Comparison of ENCODE assay signal across 2 cellular contexts in the genomic region with DNA sequence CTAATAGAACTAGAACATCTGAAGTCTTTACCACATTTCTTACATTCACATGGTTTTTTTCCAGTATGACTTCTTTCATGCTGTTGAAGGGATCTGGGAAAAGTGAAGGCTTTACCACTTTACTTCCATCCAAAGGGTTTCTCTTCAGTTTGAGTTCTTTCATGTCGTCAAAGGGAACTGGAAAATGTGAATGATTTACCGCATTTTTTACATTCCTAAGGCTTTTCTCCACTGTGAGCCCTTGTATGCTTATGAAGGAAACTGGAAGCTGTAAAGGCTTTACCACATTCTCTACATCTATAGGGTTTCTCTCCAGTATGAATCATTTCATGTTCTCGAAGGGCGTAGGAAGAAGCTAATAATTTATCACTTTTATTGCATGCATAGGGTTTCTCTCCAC.
A peak's percentile ranks its signal among the peaks of the same experiment; 100 is the strongest.
TF ChIP-seq lines count a peak whose summit lies in the region.

No MANE protein-coding gene starts in this region.

TF ChIP-seq in GM23338, 12 proteins besides CTCF, POLR2A, EP300 and RAD21 (continued from another document):
- TF ChIP-seq, protein P1, sequence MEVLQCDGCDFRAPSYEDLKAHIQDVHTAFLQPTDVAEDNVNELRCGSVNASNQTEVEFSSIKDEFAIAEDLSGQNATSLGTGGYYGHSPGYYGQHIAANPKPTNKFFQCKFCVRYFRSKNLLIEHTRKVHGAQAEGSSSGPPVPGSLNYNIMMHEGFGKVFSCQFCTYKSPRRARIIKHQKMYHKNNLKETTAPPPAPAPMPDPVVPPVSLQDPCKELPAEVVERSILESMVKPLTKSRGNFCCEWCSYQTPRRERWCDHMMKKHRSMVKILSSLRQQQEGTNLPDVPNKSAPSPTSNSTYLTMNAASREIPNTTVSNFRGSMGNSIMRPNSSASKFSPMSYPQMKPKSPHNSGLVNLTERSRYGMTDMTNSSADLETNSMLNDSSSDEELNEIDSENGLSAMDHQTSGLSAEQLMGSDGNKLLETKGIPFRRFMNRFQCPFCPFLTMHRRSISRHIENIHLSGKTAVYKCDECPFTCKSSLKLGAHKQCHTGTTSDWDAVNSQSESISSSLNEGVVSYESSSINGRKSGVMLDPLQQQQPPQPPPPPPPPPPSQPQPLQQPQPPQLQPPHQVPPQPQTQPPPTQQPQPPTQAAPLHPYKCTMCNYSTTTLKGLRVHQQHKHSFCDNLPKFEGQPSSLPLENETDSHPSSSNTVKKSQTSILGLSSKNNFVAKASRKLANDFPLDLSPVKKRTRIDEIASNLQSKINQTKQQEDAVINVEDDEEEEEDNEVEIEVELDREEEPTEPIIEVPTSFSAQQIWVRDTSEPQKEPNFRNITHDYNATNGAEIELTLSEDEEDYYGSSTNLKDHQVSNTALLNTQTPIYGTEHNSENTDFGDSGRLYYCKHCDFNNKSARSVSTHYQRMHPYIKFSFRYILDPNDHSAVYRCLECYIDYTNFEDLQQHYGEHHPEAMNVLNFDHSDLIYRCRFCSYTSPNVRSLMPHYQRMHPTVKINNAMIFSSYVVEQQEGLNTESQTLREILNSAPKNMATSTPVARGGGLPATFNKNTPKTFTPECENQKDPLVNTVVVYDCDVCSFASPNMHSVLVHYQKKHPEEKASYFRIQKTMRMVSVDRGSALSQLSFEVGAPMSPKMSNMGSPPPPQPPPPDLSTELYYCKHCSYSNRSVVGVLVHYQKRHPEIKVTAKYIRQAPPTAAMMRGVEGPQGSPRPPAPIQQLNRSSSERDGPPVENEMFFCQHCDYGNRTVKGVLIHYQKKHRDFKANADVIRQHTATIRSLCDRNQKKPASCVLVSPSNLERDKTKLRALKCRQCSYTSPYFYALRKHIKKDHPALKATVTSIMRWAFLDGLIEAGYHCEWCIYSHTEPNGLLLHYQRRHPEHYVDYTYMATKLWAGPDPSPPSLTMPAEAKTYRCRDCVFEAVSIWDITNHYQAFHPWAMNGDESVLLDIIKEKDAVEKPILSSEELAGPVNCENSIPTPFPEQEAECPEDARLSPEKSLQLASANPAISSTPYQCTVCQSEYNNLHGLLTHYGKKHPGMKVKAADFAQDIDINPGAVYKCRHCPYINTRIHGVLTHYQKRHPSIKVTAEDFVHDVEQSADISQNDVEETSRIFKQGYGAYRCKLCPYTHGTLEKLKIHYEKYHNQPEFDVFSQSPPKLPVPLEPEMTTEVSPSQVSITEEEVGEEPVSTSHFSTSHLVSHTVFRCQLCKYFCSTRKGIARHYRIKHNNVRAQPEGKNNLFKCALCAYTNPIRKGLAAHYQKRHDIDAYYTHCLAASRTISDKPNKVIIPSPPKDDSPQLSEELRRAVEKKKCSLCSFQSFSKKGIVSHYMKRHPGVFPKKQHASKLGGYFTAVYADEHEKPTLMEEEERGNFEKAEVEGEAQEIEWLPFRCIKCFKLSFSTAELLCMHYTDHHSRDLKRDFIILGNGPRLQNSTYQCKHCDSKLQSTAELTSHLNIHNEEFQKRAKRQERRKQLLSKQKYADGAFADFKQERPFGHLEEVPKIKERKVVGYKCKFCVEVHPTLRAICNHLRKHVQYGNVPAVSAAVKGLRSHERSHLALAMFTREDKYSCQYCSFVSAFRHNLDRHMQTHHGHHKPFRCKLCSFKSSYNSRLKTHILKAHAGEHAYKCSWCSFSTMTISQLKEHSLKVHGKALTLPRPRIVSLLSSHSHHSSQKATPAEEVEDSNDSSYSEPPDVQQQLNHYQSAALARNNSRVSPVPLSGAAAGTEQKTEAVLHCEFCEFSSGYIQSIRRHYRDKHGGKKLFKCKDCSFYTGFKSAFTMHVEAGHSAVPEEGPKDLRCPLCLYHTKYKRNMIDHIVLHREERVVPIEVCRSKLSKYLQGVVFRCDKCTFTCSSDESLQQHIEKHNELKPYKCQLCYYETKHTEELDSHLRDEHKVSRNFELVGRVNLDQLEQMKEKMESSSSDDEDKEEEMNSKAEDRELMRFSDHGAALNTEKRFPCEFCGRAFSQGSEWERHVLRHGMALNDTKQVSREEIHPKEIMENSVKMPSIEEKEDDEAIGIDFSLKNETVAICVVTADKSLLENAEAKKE (CRISPR knock-in tag; IDR thresholded peaks at IDR 0.05), result peak; percentile 63

TF ChIP-seq in WTC11, 78 proteins besides CTCF, POLR2A, EP300 and RAD21 (continued from another document):
- TF ChIP-seq, protein P2, sequence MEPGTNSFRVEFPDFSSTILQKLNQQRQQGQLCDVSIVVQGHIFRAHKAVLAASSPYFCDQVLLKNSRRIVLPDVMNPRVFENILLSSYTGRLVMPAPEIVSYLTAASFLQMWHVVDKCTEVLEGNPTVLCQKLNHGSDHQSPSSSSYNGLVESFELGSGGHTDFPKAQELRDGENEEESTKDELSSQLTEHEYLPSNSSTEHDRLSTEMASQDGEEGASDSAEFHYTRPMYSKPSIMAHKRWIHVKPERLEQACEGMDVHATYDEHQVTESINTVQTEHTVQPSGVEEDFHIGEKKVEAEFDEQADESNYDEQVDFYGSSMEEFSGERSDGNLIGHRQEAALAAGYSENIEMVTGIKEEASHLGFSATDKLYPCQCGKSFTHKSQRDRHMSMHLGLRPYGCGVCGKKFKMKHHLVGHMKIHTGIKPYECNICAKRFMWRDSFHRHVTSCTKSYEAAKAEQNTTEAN (CRISPR knock-in tag; IDR thresholded peaks at IDR 0.05), result no peak
- TF ChIP-seq GTF2I (CRISPR knock-in tag; conservative IDR thresholded peaks at IDR 0.05), result no peak
